21 cellular contexts compared by ENCODE assay signal in genomic region chr1:243667133-243667532, GRCh38.
DNase-seq lines count a peak whose midpoint lies in the region; ATAC-seq lines count a peak whose summit lies in the region.
"Had no signal": no experiment of that assay in that cellular context is flagged by ENCODE, and none has a peak within 500 bp of the region (broad histone marks: within the 10 kb centered on the region; RNA-seq: fewer than 3 reads in every experiment).

No MANE protein-coding gene starts in this region.

- no peaks in the 10 kb centered on the region for H3K27me3 Mint-ChIP-seq in activated CD4-positive, alpha-beta T cell treated with anti-CD3 and anti-CD28 coated beads, Interleukin-2, amount 10 ng/mL, durations not matched to agents 24 days and 14 days
- H3K27me3 Mint-ChIP-seq in activated T-helper 17 cell treated with anti-CD3 and anti-CD28 coated beads, Interleukin-2, amount 50 U/mL, for 72 hours, result no peaks in the 10 kb centered on the region

- H3K4me1 Mint-ChIP-seq in activated CD4-positive, alpha-beta T cell treated with anti-CD3 and anti-CD28 coated beads, Interleukin-2, amount 10 ng/mL, durations not matched to agents 24 days and 14 days, result peaks cover 2% of the 10 kb centered on the region
- peaks cover 19% of the 10 kb centered on the region for H3K4me1 Mint-ChIP-seq in activated T-helper 17 cell treated with anti-CD3 and anti-CD28 coated beads, Interleukin-2, amount 50 U/mL, for 72 hours
- peaks cover 19% of the 10 kb centered on the region for H3K4me1 Mint-ChIP-seq in stimulated activated effector memory CD8-positive, alpha-beta T cell treated with anti-CD3 and anti-CD28 coated beads, Interleukin-12 subunit alpha, Interleukin-12 subunit beta, amount 100 ng/mL, for 72 hours

- no peaks in the 10 kb centered on the region for H3K9me3 Mint-ChIP-seq in activated CD4-positive, alpha-beta T cell treated with anti-CD3 and anti-CD28 coated beads, Interleukin-2, amount 10 ng/mL, durations not matched to agents 24 days and 14 days
- H3K9me3 Mint-ChIP-seq in activated T-helper 17 cell treated with anti-CD3 and anti-CD28 coated beads, Interleukin-2, amount 50 U/mL, for 72 hours, result no peaks in the 10 kb centered on the region
- no peaks in the 10 kb centered on the region for H3K9me3 Mint-ChIP-seq in stimulated activated effector memory CD8-positive, alpha-beta T cell treated with anti-CD3 and anti-CD28 coated beads, Interleukin-12 subunit alpha, Interleukin-12 subunit beta, amount 100 ng/mL, for 72 hours
- H3K9me3 Mint-ChIP-seq: CD8-positive, alpha-beta memory T cell; GM23338 had no signal

- intact Hi-C loops in activated CD4-positive, alpha-beta T cell treated with anti-CD3 and anti-CD28 coated beads, Interleukin-2, amount 10 ng/mL, durations not matched to agents 24 days and 14 days (cut with micrococcal nuclease), result no loop called here

- no peak for DNase-seq in activated CD4-positive, alpha-beta T cell treated with anti-CD3 and anti-CD28 coated beads, Interleukin-2, amount 10 ng/mL, durations not matched to agents 24 days and 14 days
- no peak for DNase-seq in activated CD4-positive, alpha-beta T cell treated with anti-CD3 and anti-CD28 coated beads for 48 hours
- DNase-seq in stimulated activated effector memory CD8-positive, alpha-beta T cell treated with anti-CD3 and anti-CD28 coated beads, Interleukin-12 subunit alpha, Interleukin-12 subunit beta, amount 100 ng/mL, for 72 hours (ENCODE audit: low spot score in 2 of 2), result no peak
- no peak for DNase-seq in NCI-H1092 treated with DMSO at 0.1 percent for 48 hours (lab: John Stamatoyannopoulos, UW)
- DNase-seq in cerebellar nuclear complex (lab: John Stamatoyannopoulos, UW), result no peak
- no peak for DNase-seq in HT-29 (ENCODE audit: low spot score)
- DNase-seq: AML-193; C1 segment of cervical spinal cord; CD8-positive, alpha-beta memory T cell; Kasumi-1; NCI-H1092; NCI-H1436 treated with DMSO at 0.1 percent for 48 hours; NCI-H1930; NCI-H226; NCI-H524; NCI-H774; Peyer's patch; SJCRH30 had no signal

- no peak overlapping the region for H3K4me3 Mint-ChIP-seq in activated CD4-positive, alpha-beta T cell treated with anti-CD3 and anti-CD28 coated beads, Interleukin-2, amount 10 ng/mL, durations not matched to agents 24 days and 14 days
- no peak overlapping the region for H3K4me3 Mint-ChIP-seq in activated T-helper 17 cell treated with anti-CD3 and anti-CD28 coated beads, Interleukin-2, amount 50 U/mL, for 72 hours
- no peak overlapping the region for H3K4me3 Mint-ChIP-seq in stimulated activated effector memory CD8-positive, alpha-beta T cell treated with anti-CD3 and anti-CD28 coated beads, Interleukin-12 subunit alpha, Interleukin-12 subunit beta, amount 100 ng/mL, for 72 hours
- H3K4me3 Mint-ChIP-seq: CD8-positive, alpha-beta memory T cell; GM23338 had no signal

- peaks cover 13% of the 10 kb centered on the region for H3K36me3 Mint-ChIP-seq in activated CD4-positive, alpha-beta T cell treated with anti-CD3 and anti-CD28 coated beads, Interleukin-2, amount 10 ng/mL, durations not matched to agents 24 days and 14 days (ENCODE audit: low read depth)
- peaks cover 26% of the 10 kb centered on the region for H3K36me3 Mint-ChIP-seq in activated T-helper 17 cell treated with anti-CD3 and anti-CD28 coated beads, Interleukin-2, amount 50 U/mL, for 72 hours (ENCODE audit: low read depth)
- H3K36me3 Mint-ChIP-seq in stimulated activated effector memory CD8-positive, alpha-beta T cell treated with anti-CD3 and anti-CD28 coated beads, Interleukin-12 subunit alpha, Interleukin-12 subunit beta, amount 100 ng/mL, for 72 hours, result peaks cover 20% of the 10 kb centered on the region

- peak overlapping the region; percentile 0 for H3K27ac Mint-ChIP-seq in activated CD4-positive, alpha-beta T cell treated with anti-CD3 and anti-CD28 coated beads, Interleukin-2, amount 10 ng/mL, durations not matched to agents 24 days and 14 days
- H3K27ac Mint-ChIP-seq in activated T-helper 17 cell treated with anti-CD3 and anti-CD28 coated beads, Interleukin-2, amount 50 U/mL, for 72 hours, result peak overlapping the region; percentile 12
- peak overlapping the region; percentile 29 for H3K27ac Mint-ChIP-seq in stimulated activated effector memory CD8-positive, alpha-beta T cell treated with anti-CD3 and anti-CD28 coated beads, Interleukin-12 subunit alpha, Interleukin-12 subunit beta, amount 100 ng/mL, for 72 hours
- H3K27ac Mint-ChIP-seq: GM23338 had no signal

- ATAC-seq in HG03565 (IDR thresholded peaks at IDR 0.05; ENCODE audit: unreplicated experiment), result peak; percentile 12
- ATAC-seq in activated T-helper 17 cell treated with anti-CD3 and anti-CD28 coated beads, Interleukin-2, amount 50 U/mL, for 72 hours (replicated peaks), result no peak
- ATAC-seq in stimulated activated effector memory CD8-positive, alpha-beta T cell treated with anti-CD3 and anti-CD28 coated beads, Interleukin-12 subunit alpha, Interleukin-12 subunit beta, amount 100 ng/mL, for 72 hours, result no peak
